Comparison of ENCODE assay signal across 9 cellular contexts in genomic region chr4:38034986-38035882, GRCh38.
A peak's percentile ranks its signal among the peaks of the same experiment; 100 is the strongest.
DNase-seq lines count a peak whose midpoint lies in the region; ATAC-seq and TF ChIP-seq lines count a peak whose summit lies in the region.
"Had no signal": no experiment of that assay in that cellular context is flagged by ENCODE, and none has a peak within 500 bp of the region (broad histone marks: within the 10 kb centered on the region; RNA-seq: fewer than 3 reads in every experiment).

No MANE protein-coding gene starts in this region.

- no peaks in the 10 kb centered on the region for H3K27me3 ChIP-seq in stomach smooth muscle (ENCODE audit: control insufficient read depth in 1 of 2, insufficient read depth in 2 of 2, low read length in 2 of 2)
- H3K27me3 ChIP-seq: BLaER1 had no signal

- no peak overlapping the region for H3K9ac ChIP-seq in stomach smooth muscle (ENCODE audit: low read length in 2 of 2)
- H3K9ac ChIP-seq: BLaER1 had no signal

- no peak overlapping the region for H3K4me3 ChIP-seq in HFF-Myc (replicated peaks; ENCODE audit: low read depth, low read length)
- no peak overlapping the region for H3K4me3 ChIP-seq in astrocyte of the spinal cord (ENCODE audit: low read depth, low read length)
- no peak overlapping the region for H3K4me3 ChIP-seq in stomach smooth muscle (ENCODE audit: low read length in 2 of 2)
- H3K4me3 ChIP-seq: BLaER1 had no signal

- in situ Hi-C loops in astrocyte of the spinal cord (cut with HindIII; ENCODE audit: low sequenced_read_pairs) = no loop called here

- DNase-seq in DMS 273 (lab: John Stamatoyannopoulos, UW; ENCODE audit: unreplicated experiment) (peak; percentile 71), DMS 273 treated with DMSO at 0.1 percent for 48 hours (lab: John Stamatoyannopoulos, UW) (no peak), HFF-Myc (ENCODE audit: extremely low read depth, low read depth) (peak; percentile 26), NCI-H748 (lab: John Stamatoyannopoulos, UW; ENCODE audit: unreplicated experiment) (peak; percentile 60), astrocyte of the spinal cord (ENCODE audit: low read depth, low spot score) (peak; percentile 80), inferior parietal cortex (ENCODE audit: extremely low spot score) (peak; percentile 82)

- H3K27ac Mint-ChIP-seq in activated T-helper 17 cell treated with anti-CD3 and anti-CD28 coated beads, Interleukin-2, amount 50 U/mL, for 72 hours = no peak overlapping the region

- TF ChIP-seq CTCF in HFF-Myc (IDR thresholded peaks at IDR 0.05; ENCODE audit: low read depth, low read length, missing control alignments) = peak; percentile 51
- TF ChIP-seq CTCF in astrocyte of the spinal cord (IDR thresholded peaks at IDR 0.05; ENCODE audit: low read depth, low read length) = peak; percentile 55

- H3K27me3 Mint-ChIP-seq in activated T-helper 17 cell treated with anti-CD3 and anti-CD28 coated beads, Interleukin-2, amount 50 U/mL, for 72 hours = no peaks in the 10 kb centered on the region

- no peaks in the 10 kb centered on the region for H3K9me3 ChIP-seq in stomach smooth muscle (ENCODE audit: control insufficient read depth in 2 of 2, low read length in 2 of 2)
- H3K9me3 ChIP-seq: BLaER1 had no signal

- no peak for ATAC-seq in activated T-helper 17 cell treated with anti-CD3 and anti-CD28 coated beads, Interleukin-2, amount 50 U/mL, for 72 hours (replicated peaks)

- H3K36me3 ChIP-seq in stomach smooth muscle (ENCODE audit: control insufficient read depth in 2 of 2, insufficient read depth in 2 of 2, low read length in 2 of 2) = peaks cover 8 to 12% of the 10 kb centered on the region in 2 donors

- H3K4me3 Mint-ChIP-seq in activated T-helper 17 cell treated with anti-CD3 and anti-CD28 coated beads, Interleukin-2, amount 50 U/mL, for 72 hours = no peak overlapping the region

- no peaks in the 10 kb centered on the region for H3K9me3 Mint-ChIP-seq in activated T-helper 17 cell treated with anti-CD3 and anti-CD28 coated beads, Interleukin-2, amount 50 U/mL, for 72 hours

- H3K4me1 Mint-ChIP-seq in activated T-helper 17 cell treated with anti-CD3 and anti-CD28 coated beads, Interleukin-2, amount 50 U/mL, for 72 hours = no peaks in the 10 kb centered on the region

- H3K36me3 Mint-ChIP-seq in activated T-helper 17 cell treated with anti-CD3 and anti-CD28 coated beads, Interleukin-2, amount 50 U/mL, for 72 hours (ENCODE audit: low read depth) = peaks cover 32% of the 10 kb centered on the region

- H3K4me1 ChIP-seq in stomach smooth muscle (ENCODE audit: control insufficient read depth, insufficient read depth, low read length) = peaks cover 2% of the 10 kb centered on the region
- H3K4me1 ChIP-seq: BLaER1 had no signal

- H3K27ac ChIP-seq in stomach smooth muscle (ENCODE audit: low read length) = peak overlapping the region; percentile 32
- H3K27ac ChIP-seq: BLaER1 had no signal
